Comparison of ENCODE assay signal across 1 cellular context in genomic region chr14:55383541-55384140, GRCh38.
TF ChIP-seq lines count a peak whose summit lies in the region.

No MANE protein-coding gene starts in this region.

TF ChIP-seq in K562, 482 proteins besides CTCF, POLR2A, EP300 and RAD21 (continued from another document and continues in another):
- TF ChIP-seq REST (CRISPR knock-in tag; IDR thresholded peaks at IDR 0.05; ENCODE audit: low read depth) (no peak), ARID3B (CRISPR knock-in tag; IDR thresholded peaks at IDR 0.05; ENCODE audit: borderline replicate concordance) (no peak), EP400 (IDR thresholded peaks at IDR 0.05) (no peak), SP2 (IDR thresholded peaks at IDR 0.05; ENCODE audit: extremely low read depth, low read depth, low read length, poor library complexity, severe bottlenecking) (no peak), SNRNP70 (optimal IDR thresholded peaks at IDR 0.05; ENCODE audit: low read depth, low read length) (no peak), ZNF277 (CRISPR knock-in tag; IDR thresholded peaks at IDR 0.05; ENCODE audit: borderline replicate concordance) (no peak), VEZF1 (CRISPR knock-in tag; IDR thresholded peaks at IDR 0.05) (peak; percentile 48; the same call in 1 of the 2 replicates), HDAC3 (IDR thresholded peaks at IDR 0.05; ENCODE audit: borderline replicate concordance, partially characterized antibody) (peak; percentile 53), DNMT1 (IDR thresholded peaks at IDR 0.05) (no peak), ZNF668 (CRISPR knock-in tag; IDR thresholded peaks at IDR 0.05) (no peak), L3MBTL2 (IDR thresholded peaks at IDR 0.05) (peak; percentile 28; the same call in 1 of the 2 replicates), MED1 (CRISPR knock-in tag; IDR thresholded peaks at IDR 0.05; ENCODE audit: borderline replicate concordance) (no peak), MYNN (IDR thresholded peaks at IDR 0.05) (peak; percentile 79), MYNN (CRISPR knock-in tag; IDR thresholded peaks at IDR 0.05) (no peak), ZKSCAN3 (CRISPR knock-in tag; IDR thresholded peaks at IDR 0.05) (no peak), IFI16 (CRISPR knock-in tag; IDR thresholded peaks at IDR 0.05) (no peak), GATAD2A (IDR thresholded peaks at IDR 0.05) (peak; percentile 78), BACH1 (tag; IDR thresholded peaks at IDR 0.05) (no peak), TCF3 (CRISPR knock-in tag; IDR thresholded peaks at IDR 0.05) (peak; percentile 97), GTF2F1 (IDR thresholded peaks at IDR 0.05; ENCODE audit: low read depth, low read length) (no peak), CBFA2T2 (conservative IDR thresholded peaks at IDR 0.05) (peak; percentile 95), PTTG1 (tag; IDR thresholded peaks at IDR 0.05; ENCODE audit: low read depth) (no peak), MXD1 (CRISPR knock-in tag; IDR thresholded peaks at IDR 0.05; ENCODE audit: borderline replicate concordance, poor library complexity, severe bottlenecking) (no peak), TRIM25 (IDR thresholded peaks at IDR 0.05; ENCODE audit: borderline replicate concordance) (no peak; the same call in 1 of the 2 replicates), ZNF253 (CRISPR knock-in tag; conservative IDR thresholded peaks at IDR 0.05) (no peak), HBP1 (CRISPR knock-in tag; IDR thresholded peaks at IDR 0.05) (no peak), ZNF717 (CRISPR knock-in tag; IDR thresholded peaks at IDR 0.05) (no peak), KAT8 (IDR thresholded peaks at IDR 0.05; ENCODE audit: low read depth) (no peak), ILF3 (IDR thresholded peaks at IDR 0.05; ENCODE audit: borderline replicate concordance) (0 out of 2 replicates have a peak, but pooled peaks have one; percentile 20), MTA2 (IDR thresholded peaks at IDR 0.05; ENCODE audit: low read depth) (peak; percentile 93), ZC3H4 (CRISPR knock-in tag; IDR thresholded peaks at IDR 0.05; ENCODE audit: borderline replicate concordance) (no peak), PBX2 (CRISPR knock-in tag; IDR thresholded peaks at IDR 0.05; ENCODE audit: low read depth) (no peak), PBX2 (tag; conservative IDR thresholded peaks at IDR 0.05; ENCODE audit: low read depth) (no peak), PHB2 (IDR thresholded peaks at IDR 0.05; ENCODE audit: low read depth) (peak; percentile 52; the same call in 1 of the 2 replicates), BHLHE40 (IDR thresholded peaks at IDR 0.05; ENCODE audit: low read length) (no peak), CEBPB (tag; IDR thresholded peaks at IDR 0.05) (no peak), MEF2D (tag; conservative IDR thresholded peaks at IDR 0.05; ENCODE audit: low read depth) (no peak), ZNF699 (CRISPR knock-in tag; IDR thresholded peaks at IDR 0.05; ENCODE audit: insufficient replicate concordance) (no peak), SNIP1 (IDR thresholded peaks at IDR 0.05; ENCODE audit: low read depth) (no peak), PHF20 (IDR thresholded peaks at IDR 0.05; ENCODE audit: partially characterized antibody) (no peak), U2AF1 (optimal IDR thresholded peaks at IDR 0.05; ENCODE audit: low read depth, low read length) (no peak), TGIF2 (CRISPR knock-in tag; IDR thresholded peaks at IDR 0.05) (no peak), SAFB2 (IDR thresholded peaks at IDR 0.05; ENCODE audit: borderline replicate concordance, low read depth, low read length, severe bottlenecking) (no peak), ZBTB34 (CRISPR knock-in tag; IDR thresholded peaks at IDR 0.05) (no peak), HNRNPL (IDR thresholded peaks at IDR 0.05; ENCODE audit: low read depth, low read length) (no peak), TCF7L2 (IDR thresholded peaks at IDR 0.05; ENCODE audit: low read depth, low read length) (no peak), MTA3 (IDR thresholded peaks at IDR 0.05; ENCODE audit: borderline replicate concordance) (peak; percentile 68; the same call in 1 of the 2 replicates), SIRT6 (IDR thresholded peaks at IDR 0.05; ENCODE audit: low read depth, low read length) (no peak), CREM (IDR thresholded peaks at IDR 0.05; ENCODE audit: low read depth) (peak; percentile 88), ZNF707 (CRISPR knock-in tag; conservative IDR thresholded peaks at IDR 0.05) (no peak), E2F4 (CRISPR knock-in tag; IDR thresholded peaks at IDR 0.05; ENCODE audit: low read depth) (no peak), HCFC1 (IDR thresholded peaks at IDR 0.05; ENCODE audit: low read depth, low read length) (no peak), KLF1 (tag; IDR thresholded peaks at IDR 0.05) (no peak), KAT7 (CRISPR knock-in tag; IDR thresholded peaks at IDR 0.05; ENCODE audit: borderline replicate concordance) (no peak), ZKSCAN1 (IDR thresholded peaks at IDR 0.05; ENCODE audit: low read depth, low read length) (no peak), NFYB (IDR thresholded peaks at IDR 0.05; ENCODE audit: extremely low read depth, insufficient read length) (no peak), ZNF184 (CRISPR knock-in tag; IDR thresholded peaks at IDR 0.05) (no peak)
